1 cellular context compared by ENCODE assay signal in the genomic region with DNA sequence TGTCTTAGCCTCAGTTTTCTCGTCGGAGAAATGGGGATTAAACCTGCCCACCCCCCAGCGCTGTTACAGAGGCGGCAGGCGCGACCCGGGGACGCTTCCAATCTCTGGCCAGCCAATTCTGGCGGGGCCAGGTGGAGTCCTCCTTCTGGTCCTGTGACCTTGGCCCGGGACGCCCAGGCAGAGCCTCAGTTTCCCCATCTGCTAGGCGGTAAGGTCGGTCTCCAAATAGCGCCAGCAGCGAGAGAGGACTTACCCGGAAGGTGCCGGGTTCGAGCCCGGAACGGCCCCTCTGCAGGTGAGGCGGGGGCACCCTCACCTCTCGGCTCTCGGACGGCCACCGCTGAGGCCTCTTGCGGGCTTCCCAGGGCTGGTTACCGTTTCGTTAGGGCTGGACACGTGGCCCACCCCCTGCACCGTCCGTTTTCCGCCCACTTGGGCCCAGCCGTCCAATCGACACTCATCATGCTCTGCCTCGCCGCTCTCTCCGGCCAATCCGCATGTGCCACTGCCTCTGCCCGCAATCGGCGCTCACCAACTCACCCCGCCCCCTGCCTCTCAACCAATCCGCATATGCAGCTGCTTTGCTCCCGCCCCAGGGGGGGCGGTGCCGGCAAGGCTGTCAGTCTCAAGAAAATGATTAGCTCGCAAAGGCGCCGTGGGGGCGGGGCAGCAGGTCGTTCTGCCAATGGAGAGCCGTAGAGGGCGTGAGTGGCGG.
A peak's percentile ranks its signal among the peaks of the same experiment; 100 is the strongest.
TF ChIP-seq lines count a peak whose summit lies in the region.

Gene ISOC2, minus strand, starts transcription at position 384 of the 715 bp plus-strand sequence. CDS start 5,156 bp downstream, outside the sequence.

TF ChIP-seq in HepG2, 621 proteins besides CTCF, POLR2A, EP300 and RAD21 (continued from another document and continues in another):
- TF ChIP-seq DBP (CRISPR knock-in tag; IDR thresholded peaks at IDR 0.05; ENCODE audit: not compliant biosample characterization) (peak; percentile 15), ZBTB25 (CRISPR knock-in tag; IDR thresholded peaks at IDR 0.05) (0 out of 2 replicates have a peak, but pooled peaks have one; percentile 42), SRSF1 (optimal IDR thresholded peaks at IDR 0.05; ENCODE audit: low read depth, low read length) (peak; percentile 67), CHD4 (IDR thresholded peaks at IDR 0.05; ENCODE audit: borderline replicate concordance, low read length) (peak; percentile 100), SRF (IDR thresholded peaks at IDR 0.05; ENCODE audit: low read depth, low read length) (no peak), IRF1 (CRISPR knock-in tag; IDR thresholded peaks at IDR 0.05; ENCODE audit: low read depth) (no peak), SMAD3 (CRISPR knock-in tag; IDR thresholded peaks at IDR 0.05) (peak; percentile 55; the same call in 1 of the 2 replicates), SMAD1 (CRISPR knock-in tag; IDR thresholded peaks at IDR 0.05; ENCODE audit: borderline replicate concordance, low read depth) (0 out of 2 replicates have a peak, but pooled peaks have one; percentile 27), PHF8 (CRISPR knock-in tag; IDR thresholded peaks at IDR 0.05) (peak; percentile 81), ZNF629 (CRISPR knock-in tag; conservative IDR thresholded peaks at IDR 0.05) (peak; percentile 100), ZFP62 (CRISPR knock-in tag; IDR thresholded peaks at IDR 0.05) (no peak), NR2F2 (IDR thresholded peaks at IDR 0.05; ENCODE audit: borderline replicate concordance, low read depth) (no peak), HNF4A (CRISPR knock-in tag; IDR thresholded peaks at IDR 0.05) (peak; percentile 77), NFE2L1 (CRISPR knock-in tag; IDR thresholded peaks at IDR 0.05; ENCODE audit: borderline replicate concordance) (peak; percentile 22; the same call in 1 of the 2 replicates), EED (CRISPR knock-in tag; IDR thresholded peaks at IDR 0.05) (peak; percentile 77; the same call in 1 of the 2 replicates), KAT8 (CRISPR knock-in tag; IDR thresholded peaks at IDR 0.05) (peak; percentile 54), ZNF503 (CRISPR knock-in tag; IDR thresholded peaks at IDR 0.05) (peak; percentile 44; the same call in 1 of the 2 replicates), RXRB (CRISPR knock-in tag; IDR thresholded peaks at IDR 0.05; ENCODE audit: borderline replicate concordance) (peak; percentile 64; the same call in 1 of the 2 replicates), KDM5B (CRISPR knock-in tag; IDR thresholded peaks at IDR 0.05; ENCODE audit: borderline replicate concordance) (peak; percentile 42; the same call in 1 of the 2 replicates), ONECUT2 (CRISPR knock-in tag; IDR thresholded peaks at IDR 0.05) (no peak; the same call in 1 of the 2 replicates), ZNF549 (CRISPR knock-in tag; IDR thresholded peaks at IDR 0.05) (no peak), ZNF746 (CRISPR knock-in tag; IDR thresholded peaks at IDR 0.05) (0 out of 2 replicates have a peak, but pooled peaks have one; percentile 49), FOXA3 (CRISPR knock-in tag; IDR thresholded peaks at IDR 0.05) (peak; percentile 29; the same call in 1 of the 2 replicates), ZNF790 (CRISPR knock-in tag; IDR thresholded peaks at IDR 0.05; ENCODE audit: borderline replicate concordance) (peak; percentile 27; the same call in 1 of the 2 replicates), ZMAT3 (CRISPR knock-in tag; conservative IDR thresholded peaks at IDR 0.05) (peak; percentile 78; the same call in 1 of the 2 replicates), KDM5A (IDR thresholded peaks at IDR 0.05; ENCODE audit: borderline replicate concordance, low read length) (peak; percentile 40; the same call in 1 of the 2 replicates), ZNF709 (CRISPR knock-in tag; IDR thresholded peaks at IDR 0.05) (peak; percentile 77; the same call in 1 of the 2 replicates), RBM39 (IDR thresholded peaks at IDR 0.05; ENCODE audit: low read depth, low read length, poor library complexity, severe bottlenecking) (peak; percentile 83), ZNF543 (CRISPR knock-in tag; IDR thresholded peaks at IDR 0.05) (no peak; the same call in 1 of the 2 replicates), SP2 (CRISPR knock-in tag; IDR thresholded peaks at IDR 0.05) (peak; percentile 98), ARID3A (IDR thresholded peaks at IDR 0.05; ENCODE audit: low read depth, low read length) (no peak), RBM22 (optimal IDR thresholded peaks at IDR 0.05; ENCODE audit: low read length) (peak; percentile 83), ZFAT (CRISPR knock-in tag; conservative IDR thresholded peaks at IDR 0.05) (no peak), ZNF281 (CRISPR knock-in tag; IDR thresholded peaks at IDR 0.05; ENCODE audit: borderline replicate concordance) (no peak), ZNF431 (CRISPR knock-in tag; IDR thresholded peaks at IDR 0.05; ENCODE audit: borderline replicate concordance, low read depth) (no peak), ZBTB14 (CRISPR knock-in tag; IDR thresholded peaks at IDR 0.05) (no peak), ZNF724P (CRISPR knock-in tag; IDR thresholded peaks at IDR 0.05; ENCODE audit: borderline replicate concordance) (0 out of 2 replicates have a peak, but pooled peaks have one; percentile 28), ZFP91 (CRISPR knock-in tag; IDR thresholded peaks at IDR 0.05; ENCODE audit: borderline replicate concordance) (peak; percentile 84), TRIM24 (CRISPR knock-in tag; IDR thresholded peaks at IDR 0.05) (no peak)
- TF ChIP-seq, protein P1, sequence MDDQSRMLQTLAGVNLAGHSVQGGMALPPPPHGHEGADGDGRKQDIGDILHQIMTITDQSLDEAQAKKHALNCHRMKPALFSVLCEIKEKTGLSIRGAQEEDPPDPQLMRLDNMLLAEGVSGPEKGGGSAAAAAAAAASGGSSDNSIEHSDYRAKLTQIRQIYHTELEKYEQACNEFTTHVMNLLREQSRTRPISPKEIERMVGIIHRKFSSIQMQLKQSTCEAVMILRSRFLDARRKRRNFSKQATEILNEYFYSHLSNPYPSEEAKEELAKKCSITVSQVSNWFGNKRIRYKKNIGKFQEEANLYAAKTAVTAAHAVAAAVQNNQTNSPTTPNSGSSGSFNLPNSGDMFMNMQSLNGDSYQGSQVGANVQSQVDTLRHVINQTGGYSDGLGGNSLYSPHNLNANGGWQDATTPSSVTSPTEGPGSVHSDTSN (CRISPR knock-in tag; IDR thresholded peaks at IDR 0.05; ENCODE audit: borderline replicate concordance) = peak; percentile 85; the same call in 1 of the 2 replicates
- TF ChIP-seq, protein P2, sequence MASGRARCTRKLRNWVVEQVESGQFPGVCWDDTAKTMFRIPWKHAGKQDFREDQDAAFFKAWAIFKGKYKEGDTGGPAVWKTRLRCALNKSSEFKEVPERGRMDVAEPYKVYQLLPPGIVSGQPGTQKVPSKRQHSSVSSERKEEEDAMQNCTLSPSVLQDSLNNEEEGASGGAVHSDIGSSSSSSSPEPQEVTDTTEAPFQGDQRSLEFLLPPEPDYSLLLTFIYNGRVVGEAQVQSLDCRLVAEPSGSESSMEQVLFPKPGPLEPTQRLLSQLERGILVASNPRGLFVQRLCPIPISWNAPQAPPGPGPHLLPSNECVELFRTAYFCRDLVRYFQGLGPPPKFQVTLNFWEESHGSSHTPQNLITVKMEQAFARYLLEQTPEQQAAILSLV (CRISPR knock-in tag; IDR thresholded peaks at IDR 0.05; ENCODE audit: borderline replicate concordance) = peak; percentile 70; the same call in 1 of the 2 replicates
- TF ChIP-seq, protein P3, sequence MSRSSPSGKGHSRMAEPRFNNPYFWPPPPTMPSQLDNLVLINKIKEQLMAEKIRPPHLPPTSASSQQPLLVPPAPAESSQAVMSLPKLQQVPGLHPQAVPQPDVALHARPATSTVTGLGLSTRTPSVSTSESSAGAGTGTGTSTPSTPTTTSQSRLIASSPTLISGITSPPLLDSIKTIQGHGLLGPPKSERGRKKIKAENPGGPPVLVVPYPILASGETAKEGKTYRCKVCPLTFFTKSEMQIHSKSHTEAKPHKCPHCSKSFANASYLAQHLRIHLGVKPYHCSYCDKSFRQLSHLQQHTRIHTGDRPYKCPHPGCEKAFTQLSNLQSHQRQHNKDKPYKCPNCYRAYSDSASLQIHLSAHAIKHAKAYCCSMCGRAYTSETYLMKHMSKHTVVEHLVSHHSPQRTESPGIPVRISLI (CRISPR knock-in tag; IDR thresholded peaks at IDR 0.05; ENCODE audit: borderline replicate concordance) = no peak; the same call in 1 of the 2 replicates
